8 cellular contexts compared by ENCODE assay signal in the genomic region with DNA sequence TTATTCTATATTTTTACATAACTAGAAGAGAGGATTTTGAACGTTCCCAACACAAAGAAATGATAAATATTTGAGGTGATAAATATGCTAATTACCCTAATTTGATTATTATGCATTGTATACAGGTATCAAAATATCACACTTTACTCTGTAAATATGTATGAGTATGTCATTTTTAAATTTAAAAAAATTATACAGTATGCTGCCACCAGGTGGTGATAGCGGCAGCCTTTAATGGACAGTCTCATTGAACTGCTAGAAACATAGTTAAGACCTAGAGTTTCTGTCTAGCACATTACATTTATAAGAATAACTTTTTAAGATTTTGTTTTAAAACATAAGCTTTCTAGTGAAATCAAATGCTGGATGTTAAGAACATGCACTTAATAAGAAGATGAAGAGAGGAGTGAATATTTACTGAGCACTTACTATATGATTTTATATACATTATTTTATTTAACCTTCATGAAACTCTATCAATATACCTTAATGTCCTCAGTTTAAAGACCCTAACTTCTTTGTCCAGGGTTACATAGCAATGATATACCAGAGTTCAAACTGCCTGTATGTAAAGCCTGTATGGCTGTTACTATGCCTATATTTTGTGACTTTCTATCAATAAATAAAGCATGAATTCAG.
DNase-seq lines count a peak whose midpoint lies in the region; ATAC-seq, FAIRE-seq and TF ChIP-seq lines count a peak whose summit lies in the region.

No MANE protein-coding gene starts in this region.

- DNase-seq in RCC 7860 (ENCODE audit: low spot score) = peak; percentile 19
- DNase-seq in fibroblast of peridontal ligament (ENCODE audit: extremely low read depth) = peak; percentile 48
- DNase-seq in stomach = peak; percentile 35
- no peak for DNase-seq in DMS153 treated with DMSO at 0.1 percent for 48 hours (lab: John Stamatoyannopoulos, UW; ENCODE audit: unreplicated experiment)

- FAIRE-seq in RCC 7860 (lab: Jason Lieb, UNC) = peak; percentile 85

- H3K27ac ChIP-seq in C4-2B (no peak overlapping the region), stomach (no peak overlapping the region)

- no peak for TF ChIP-seq EP300 in stomach (IDR thresholded peaks at IDR 0.05)

- no peaks in the 10 kb centered on the region for H3K36me3 ChIP-seq in stomach

- no peaks in the 10 kb centered on the region for H3K9me3 ChIP-seq in stomach

- intact Hi-C loops in stomach (cut with DNase I; ENCODE audit: low total_unique reads) = no loop called here

- no peak overlapping the region for H3K4me3 ChIP-seq in stomach

- H3K4me1 ChIP-seq in stomach = no peaks in the 10 kb centered on the region

- H3K27me3 ChIP-seq in stomach = no peaks in the 10 kb centered on the region

- 12 to 25% (median 20%) methylated on average over 2 of the region's 2 CpGs for WGBS in stomach, 5 donors

- no peak for TF ChIP-seq POLR2A in stomach (IDR thresholded peaks at IDR 0.05)

- peak; percentile 84 for ATAC-seq in GM18502 (IDR thresholded peaks at IDR 0.05; ENCODE audit: poor library complexity, unreplicated experiment)
- peak; percentile 80 for ATAC-seq in HG03135 (IDR thresholded peaks at IDR 0.05; ENCODE audit: unreplicated experiment)
- no peak for ATAC-seq in esophagus mucosa

- TF ChIP-seq CTCF in C4-2B (conservative IDR thresholded peaks at IDR 0.05) (peak; percentile 84), stomach (IDR thresholded peaks at IDR 0.05) (peak in 3 of 7 experiments; percentile 38 to 59 (median 52))
